ENCODE assay signal across 12 cellular contexts in genomic region chr6:167152858-167153257, GRCh38. TPM values are rescaled to one million over a fixed set of nuclear protein-coding genes. Genes with fewer than 3 reads are reported as not detected.
DNase-seq lines count a peak whose midpoint lies in the region; ATAC-seq lines count a peak whose summit lies in the region.
"Had no signal": no experiment of that assay in that cellular context is flagged by ENCODE, and none has a peak within 500 bp of the region (broad histone marks: within the 10 kb centered on the region; RNA-seq: fewer than 3 reads in every experiment).

No MANE protein-coding gene starts in this region.

- no peak overlapping the region for H3K27ac ChIP-seq in aorta (ENCODE audit: low read depth in 1 of 2, low read length in 2 of 2)
- H3K27ac ChIP-seq: foreskin keratinocyte had no signal

- intact Hi-C loops in activated naive CD4-positive, alpha-beta T cell treated with anti-CD3 and anti-CD28 coated beads for 36 hours (cut with micrococcal nuclease), result no loop called here
- intact Hi-C loops in aorta (cut with DNase I), result no loop called here

- no peak overlapping the region for H3K4me3 Mint-ChIP-seq in activated naive CD4-positive, alpha-beta T cell treated with anti-CD3 and anti-CD28 coated beads for 36 hours
- peak overlapping the region; percentile 79 for H3K4me3 Mint-ChIP-seq in stimulated activated memory B cell treated with anti-CD40 and anti-IgM and Interleukin-4, amounts not matched to agents 10 μg/mL and 1 μg/mL and 100 μg/mL, for 72 hours
- H3K4me3 Mint-ChIP-seq: nephron had no signal

- CTCF ChIA-PET in activated naive CD4-positive, alpha-beta T cell treated with anti-CD3 and anti-CD28 coated beads for 36 hours (lab: Charles Lee), result no interaction called here

- 81 to 82% methylated on average over 9 of the region's 9 CpGs for WGBS in aorta, 2 donors

- no peaks in the 10 kb centered on the region for H3K4me1 ChIP-seq in aorta (ENCODE audit: control insufficient read depth in 1 of 2, insufficient read depth in 2 of 2, low read length in 2 of 2)
- H3K4me1 ChIP-seq: foreskin keratinocyte had no signal

- no peaks in the 10 kb centered on the region for H3K27me3 ChIP-seq in aorta (ENCODE audit: control insufficient read depth in 1 of 2, insufficient read depth in 2 of 2, low read length in 1 of 2)
- H3K27me3 ChIP-seq: foreskin keratinocyte had no signal

- ATAC-seq in HG02571 (IDR thresholded peaks at IDR 0.05; ENCODE audit: unreplicated experiment) (peak; percentile 41), aorta (ENCODE audit: low FRiP score) (no peak)
- peak; percentile 74 for ATAC-seq in stimulated activated memory B cell treated with anti-CD40 and anti-IgM and Interleukin-4, amounts not matched to agents 10 μg/mL and 1 μg/mL and 100 μg/mL, for 72 hours
- ATAC-seq: foreskin keratinocyte had no signal

- no peak overlapping the region for H3K27ac Mint-ChIP-seq in activated naive CD4-positive, alpha-beta T cell treated with anti-CD3 and anti-CD28 coated beads for 36 hours
- H3K27ac Mint-ChIP-seq in stimulated activated memory B cell treated with anti-CD40 and anti-IgM and Interleukin-4, amounts not matched to agents 10 μg/mL and 1 μg/mL and 100 μg/mL, for 72 hours, result peak overlapping the region; percentile 83
- H3K27ac Mint-ChIP-seq: nephron had no signal

- DNase-seq in activated naive CD4-positive, alpha-beta T cell treated with Interleukin-2 at 50 U/mL for 16 hours, result peak; percentile 28
- no peak for DNase-seq in activated naive CD4-positive, alpha-beta T cell treated with anti-CD3 and anti-CD28 coated beads for 36 hours
- DNase-seq in NOMO-1 (lab: John Stamatoyannopoulos, UW; ENCODE audit: unreplicated experiment in 2 of 2) (peak; percentile 40), NCI-H510A treated with DMSO at 0.1 percent for 48 hours (lab: John Stamatoyannopoulos, UW) (no peak), aorta (no peak), kidney tubule cell (ENCODE audit: low spot score) (no peak)
- DNase-seq: foreskin keratinocyte had no signal

- no peaks in the 10 kb centered on the region for H3K36me3 ChIP-seq in aorta (ENCODE audit: control insufficient read depth in 1 of 2, insufficient read depth in 2 of 2, low read length in 1 of 2)

- H3K9me3 ChIP-seq in aorta (ENCODE audit: control insufficient read depth, low read length), result no peaks in the 10 kb centered on the region

- H3K36me3 Mint-ChIP-seq in activated naive CD4-positive, alpha-beta T cell treated with anti-CD3 and anti-CD28 coated beads for 36 hours (ENCODE audit: low read depth), result no peaks in the 10 kb centered on the region
- H3K36me3 Mint-ChIP-seq in stimulated activated memory B cell treated with anti-CD40 and anti-IgM and Interleukin-4, amounts not matched to agents 10 μg/mL and 1 μg/mL and 100 μg/mL, for 72 hours, result no peaks in the 10 kb centered on the region

- H3K9me3 Mint-ChIP-seq in activated naive CD4-positive, alpha-beta T cell treated with anti-CD3 and anti-CD28 coated beads for 36 hours, result no peaks in the 10 kb centered on the region
- H3K9me3 Mint-ChIP-seq in stimulated activated memory B cell treated with anti-CD40 and anti-IgM and Interleukin-4, amounts not matched to agents 10 μg/mL and 1 μg/mL and 100 μg/mL, for 72 hours, result no peaks in the 10 kb centered on the region
- H3K9me3 Mint-ChIP-seq: nephron had no signal

- no peaks in the 10 kb centered on the region for H3K27me3 Mint-ChIP-seq in activated naive CD4-positive, alpha-beta T cell treated with anti-CD3 and anti-CD28 coated beads for 36 hours (ENCODE audit: low read depth)
- no peaks in the 10 kb centered on the region for H3K27me3 Mint-ChIP-seq in stimulated activated memory B cell treated with anti-CD40 and anti-IgM and Interleukin-4, amounts not matched to agents 10 μg/mL and 1 μg/mL and 100 μg/mL, for 72 hours

- no peak overlapping the region for H3K4me3 ChIP-seq in aorta (ENCODE audit: low read length in 2 of 2)

- peaks cover 8% of the 10 kb centered on the region for H3K4me1 Mint-ChIP-seq in activated naive CD4-positive, alpha-beta T cell treated with anti-CD3 and anti-CD28 coated beads for 36 hours (ENCODE audit: low read depth)
- peaks cover 64% of the 10 kb centered on the region for H3K4me1 Mint-ChIP-seq in stimulated activated memory B cell treated with anti-CD40 and anti-IgM and Interleukin-4, amounts not matched to agents 10 μg/mL and 1 μg/mL and 100 μg/mL, for 72 hours

RNA-seq across cellular contexts. Expression of gene GPR31, which starts 4.9 kb away (rescaled TPM):
- not detected for total RNA-seq in activated naive CD4-positive, alpha-beta T cell treated with anti-CD3 and anti-CD28 coated beads for 36 hours
- not detected for total RNA-seq in aorta
- not detected for polyA plus RNA-seq in aorta
- total RNA-seq: foreskin keratinocyte, MCF 10A had no signal
- polyA plus RNA-seq: AG04450, foreskin keratinocyte had no signal

RNA-seq across cellular contexts. Expression of gene CCR6, which starts 30.0 kb away (rescaled TPM):
- under 1 TPM; 0.31 to 0.37 TPM for total RNA-seq in activated naive CD4-positive, alpha-beta T cell treated with anti-CD3 and anti-CD28 coated beads for 36 hours
- under 1 TPM in 1 of 2 donors, not detected in 1; 0.54 TPM for total RNA-seq in aorta
- polyA plus RNA-seq in aorta, result not detected
- total RNA-seq: foreskin keratinocyte, MCF 10A had no signal
- polyA plus RNA-seq: AG04450, foreskin keratinocyte had no signal

Comparison
In these comparisons a context has a peak if more than half of its experiments do, and no peak if none do; other contexts are left out.
1. DNase-seq: peak in activated naive CD4-positive, alpha-beta T cell treated with Interleukin-2 at 50 U/mL for 16 hours (single experiment) and NOMO-1 (2 of 2); none in activated naive CD4-positive, alpha-beta T cell treated with anti-CD3 and anti-CD28 coated beads for 36 hours (single experiment), NCI-H510A treated with DMSO at 0.1 percent for 48 hours (single experiment), aorta (0 of 2) and kidney tubule cell (single experiment).